Comparison of ENCODE assay signal across 10 cellular contexts in the genomic region with DNA sequence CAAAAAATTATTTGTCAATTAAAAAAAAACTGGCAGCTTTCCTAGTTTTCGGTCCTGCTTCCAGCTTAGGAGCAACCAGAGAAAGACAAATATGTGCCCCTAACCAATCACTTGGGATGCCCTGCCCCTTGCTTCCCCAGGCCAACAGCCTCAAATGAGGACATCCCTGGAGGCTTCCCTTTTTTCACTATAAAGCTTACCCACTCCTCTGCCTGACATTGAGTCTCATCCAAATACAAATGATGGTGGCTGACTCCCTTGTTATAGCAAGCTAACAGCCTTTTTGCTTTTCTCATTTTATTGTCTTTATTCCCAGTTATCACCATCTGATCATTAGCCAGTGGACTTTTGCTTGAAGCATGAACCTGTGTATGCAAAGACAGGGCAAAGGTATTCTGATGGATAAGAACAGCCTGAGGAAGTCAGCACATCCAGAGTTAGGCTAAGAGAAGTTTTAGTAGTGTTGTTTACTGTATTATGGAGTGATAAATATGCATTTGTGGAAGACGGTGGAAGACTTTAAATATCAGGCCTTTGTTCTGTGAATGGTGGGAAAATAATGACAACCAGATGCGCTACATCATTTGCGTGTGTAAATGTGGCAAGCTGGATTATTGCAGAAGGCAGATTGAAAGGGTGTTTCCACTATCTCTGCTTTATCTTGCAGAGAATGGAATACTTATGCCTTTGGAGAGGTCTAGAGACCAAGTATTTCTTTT. TPM values are rescaled to one million over a fixed set of nuclear protein-coding genes. Genes with fewer than 3 reads are reported as not detected.
DNase-seq lines count a peak whose midpoint lies in the region; ATAC-seq and TF ChIP-seq lines count a peak whose summit lies in the region.
"Had no signal": no experiment of that assay in that cellular context is flagged by ENCODE, and none has a peak within 500 bp of the region (broad histone marks: within the 10 kb centered on the region; RNA-seq: fewer than 3 reads in every experiment).

No MANE protein-coding gene starts in this region.

- no peak overlapping the region for H3K9ac ChIP-seq in MM.1S (ENCODE audit: low read length)

- H3K36me3 Mint-ChIP-seq in chondrocyte (ENCODE audit: low read depth) (no peaks in the 10 kb centered on the region), progenitor cell of endocrine pancreas (ENCODE audit: insufficient read depth) (peaks cover 2% of the 10 kb centered on the region)

- TF ChIP-seq CTCF in GM06990 (IDR thresholded peaks at IDR 0.05; ENCODE audit: insufficient read depth, low read length, poor library complexity, severe bottlenecking) (no peak), MM.1S (IDR thresholded peaks at IDR 0.05; ENCODE audit: low read length) (no peak), chondrocyte (IDR thresholded peaks at IDR 0.05) (no peak), progenitor cell of endocrine pancreas (IDR thresholded peaks at IDR 0.05; ENCODE audit: unreplicated experiment) (no peak)

- H3K27me3 ChIP-seq in GM06990 (replicated peaks; ENCODE audit: control insufficient read depth, insufficient read depth, low read length), result no peaks in the 10 kb centered on the region
- H3K27me3 ChIP-seq in MM.1S (replicated peaks; ENCODE audit: insufficient read depth, low read length), result no peaks in the 10 kb centered on the region

- peak overlapping the region; percentile 36; the same call in 1 of the 2 replicates for H3K4me2 ChIP-seq in MM.1S (ENCODE audit: low read depth, low read length)

- H3K36me3 ChIP-seq in GM06990 (ENCODE audit: control insufficient read depth, insufficient read depth, low read length), result no peaks in the 10 kb centered on the region
- 0 out of 2 replicates have a peak, but pooled peaks cover 4% of the 10 kb centered on the region for H3K36me3 ChIP-seq in MM.1S (replicated peaks; ENCODE audit: insufficient read depth, low read length)

- H3K4me1 ChIP-seq in MM.1S (ENCODE audit: low read length), result peaks cover 50% of the 10 kb centered on the region

- H3K4me1 Mint-ChIP-seq in chondrocyte (ENCODE audit: low read depth), result peaks cover 14% of the 10 kb centered on the region
- peaks cover 13% of the 10 kb centered on the region for H3K4me1 Mint-ChIP-seq in progenitor cell of endocrine pancreas (ENCODE audit: low read depth)

- H3K27me3 Mint-ChIP-seq in chondrocyte (ENCODE audit: low read depth) (no peaks in the 10 kb centered on the region), progenitor cell of endocrine pancreas (no peaks in the 10 kb centered on the region)

- no peaks in the 10 kb centered on the region for H3K9me2 ChIP-seq in MM.1S (replicated peaks; ENCODE audit: insufficient read depth, low read length)

- H3K79me2 ChIP-seq in MM.1S (ENCODE audit: low read length), result peaks cover 31% of the 10 kb centered on the region

- peak overlapping the region; percentile 76; the same call in 1 of the 2 replicates for H3K27ac ChIP-seq in MM.1S (ENCODE audit: low read length)

- no peak for ATAC-seq in HG02610 (IDR thresholded peaks at IDR 0.05; ENCODE audit: unreplicated experiment)
- no peak for ATAC-seq in activated CD4-positive, CD25-positive, alpha-beta regulatory T cell treated with anti-CD3 and anti-CD28 coated beads, Interleukin-2, amount 50 U/mL, for 24 hours

- H3K27ac Mint-ChIP-seq in chondrocyte (ENCODE audit: unreplicated experiment) (peak overlapping the region; percentile 86), progenitor cell of endocrine pancreas (peak overlapping the region; percentile 18)

- no peaks in the 10 kb centered on the region for H3K9me3 ChIP-seq in MM.1S (replicated peaks; ENCODE audit: insufficient read depth, low read length)

- H3F3A ChIP-seq in MM.1S (ENCODE audit: insufficient read depth, low read length), result peaks cover 61% of the 10 kb centered on the region

- no peaks in the 10 kb centered on the region for H3K9me3 Mint-ChIP-seq in chondrocyte (ENCODE audit: low read depth)
- H3K9me3 Mint-ChIP-seq in progenitor cell of endocrine pancreas (ENCODE audit: low read depth), result no peaks in the 10 kb centered on the region

- H2AFZ ChIP-seq in MM.1S (ENCODE audit: low read length), result no peak overlapping the region

- H4K20me1 ChIP-seq in MM.1S (ENCODE audit: insufficient read depth, low read length), result no peaks in the 10 kb centered on the region

- H3K4me3 Mint-ChIP-seq in chondrocyte (ENCODE audit: unreplicated experiment) (peak overlapping the region; percentile 90), progenitor cell of endocrine pancreas (ENCODE audit: low read depth) (peak overlapping the region; percentile 94)

- peak overlapping the region; percentile 80 for H3K4me3 ChIP-seq in GM06990 (replicated peaks; ENCODE audit: low read depth, low read length)
- H3K4me3 ChIP-seq in MM.1S (ENCODE audit: low read length), result peak overlapping the region; percentile 81; the same call in 1 of the 2 replicates

- no peak for DNase-seq in GM06990 (ENCODE audit: extremely low read depth, insufficient read length)
- no peak for DNase-seq in MM.1S
- DNase-seq in chondrocyte (ENCODE audit: low spot score), result no peak
- no peak for DNase-seq in progenitor cell of endocrine pancreas (ENCODE audit: low spot score, unreplicated experiment)
- no peak for DNase-seq in activated effector memory CD4-positive, alpha-beta T cell treated with anti-CD3 and anti-CD28 coated beads, Interleukin-2, amount 50 U/mL, for 16 hours
- DNase-seq in retina, result no peak
- DNase-seq: activated CD4-positive, CD25-positive, alpha-beta regulatory T cell had no signal

RNA-seq across cellular contexts. Expression of a gene that starts 1.7 kb away (rescaled TPM):
- total RNA-seq in chondrocyte, result 43.7 to 53.7 TPM (median 47.8 TPM) in 3 replicates
- 42.2 and 43.0 TPM in 2 replicates for total RNA-seq in progenitor cell of endocrine pancreas

RNA-seq across cellular contexts. Expression of a gene that starts 19.5 kb away (rescaled TPM):
- total RNA-seq in chondrocyte (0.05 to 0.36 TPM in 2 of 3 replicates, not detected in the other), progenitor cell of endocrine pancreas (0.53 and 0.67 TPM in 2 replicates)
- total RNA-seq: LHCN-M2 had no signal
